ENCODE assay signal across 1 cellular context in the genomic region with DNA sequence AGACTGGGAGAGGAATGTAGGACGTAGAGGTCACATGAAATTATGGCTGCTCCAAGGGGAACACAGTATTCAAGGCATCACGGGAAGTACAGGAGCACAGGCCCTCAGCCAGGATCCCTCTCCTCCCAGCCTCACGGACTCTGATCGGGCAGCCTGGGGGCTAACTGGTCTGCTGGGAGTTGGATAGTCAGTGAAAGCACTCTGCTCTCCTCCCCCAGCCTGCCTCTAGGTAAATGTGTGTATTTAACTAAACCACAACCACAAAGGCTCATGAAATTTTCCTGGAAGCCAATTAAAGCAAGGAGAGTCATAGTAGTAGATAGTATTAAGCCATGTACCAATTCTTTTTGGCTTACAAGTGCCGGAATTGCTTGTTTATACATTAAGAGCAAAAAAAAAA.
TF ChIP-seq lines count a peak whose summit lies in the region.

No MANE protein-coding gene starts in this region.

TF ChIP-seq in HEK293, 187 proteins besides CTCF, POLR2A, EP300 and RAD21 (continued from another document and continues in another):
- TF ChIP-seq, protein P1, sequence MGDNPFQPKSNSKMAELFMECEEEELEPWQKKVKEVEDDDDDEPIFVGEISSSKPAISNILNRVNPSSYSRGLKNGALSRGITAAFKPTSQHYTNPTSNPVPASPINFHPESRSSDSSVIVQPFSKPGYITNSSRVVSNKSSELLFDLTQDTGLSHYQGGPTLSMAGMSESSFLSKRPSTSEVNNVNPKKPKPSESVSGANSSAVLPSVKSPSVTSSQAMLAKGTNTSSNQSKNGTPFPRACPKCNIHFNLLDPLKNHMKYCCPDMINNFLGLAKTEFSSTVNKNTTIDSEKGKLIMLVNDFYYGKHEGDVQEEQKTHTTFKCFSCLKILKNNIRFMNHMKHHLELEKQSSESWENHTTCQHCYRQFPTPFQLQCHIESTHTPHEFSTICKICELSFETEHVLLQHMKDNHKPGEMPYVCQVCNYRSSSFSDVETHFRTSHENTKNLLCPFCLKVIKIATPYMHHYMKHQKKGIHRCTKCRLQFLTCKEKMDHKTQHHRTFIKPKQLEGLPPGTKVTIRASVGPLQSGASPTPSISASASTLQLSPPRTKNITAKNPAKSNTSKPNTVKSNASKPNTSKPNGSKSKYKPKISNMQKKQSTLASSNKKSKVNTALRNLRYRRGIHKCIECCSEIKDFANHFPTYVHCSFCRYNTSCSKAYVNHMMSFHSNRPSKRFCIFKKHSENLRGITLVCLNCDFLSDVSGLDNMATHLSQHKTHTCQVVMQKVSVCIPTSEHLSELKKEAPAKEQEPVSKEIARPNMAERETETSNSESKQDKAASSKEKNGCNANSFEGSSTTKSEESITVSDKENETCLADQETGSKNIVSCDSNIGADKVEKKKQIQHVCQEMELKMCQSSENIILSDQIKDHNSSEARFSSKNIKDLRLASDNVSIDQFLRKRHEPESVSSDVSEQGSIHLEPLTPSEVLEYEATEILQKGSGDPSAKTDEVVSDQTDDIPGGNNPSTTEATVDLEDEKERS (tag by site-specific recombination; IDR thresholded peaks at IDR 0.05) = no peak
- TF ChIP-seq ZNF707 (tag by site-specific recombination; IDR thresholded peaks at IDR 0.05) (no peak), ZXDB (tag by site-specific recombination; IDR thresholded peaks at IDR 0.05) (0 out of 2 replicates have a peak, but pooled peaks have one; percentile 60), ZNF146 (tag by site-specific recombination; IDR thresholded peaks at IDR 0.05) (no peak), ZNF311 (tag by site-specific recombination; IDR thresholded peaks at IDR 0.05; ENCODE audit: borderline replicate concordance) (no peak), MYNN (tag by site-specific recombination; IDR thresholded peaks at IDR 0.05; ENCODE audit: borderline replicate concordance) (no peak), ZNF416 (tag by site-specific recombination; IDR thresholded peaks at IDR 0.05) (no peak), ZIC2 (tag by site-specific recombination; IDR thresholded peaks at IDR 0.05) (no peak), ZNF621 (tag by site-specific recombination; IDR thresholded peaks at IDR 0.05) (no peak), OVOL3 (tag by site-specific recombination; IDR thresholded peaks at IDR 0.05) (peak; percentile 80; the same call in 1 of the 2 replicates), SALL2 (tag by site-specific recombination; IDR thresholded peaks at IDR 0.05; ENCODE audit: borderline replicate concordance) (no peak), ZNF558 (tag by site-specific recombination; IDR thresholded peaks at IDR 0.05) (no peak), KLF10 (tag by site-specific recombination; IDR thresholded peaks at IDR 0.05) (no peak), ZNF214 (tag by site-specific recombination; IDR thresholded peaks at IDR 0.05; ENCODE audit: borderline replicate concordance) (no peak), ZNF555 (tag by site-specific recombination; conservative IDR thresholded peaks at IDR 0.05) (no peak), ZNF157 (tag by site-specific recombination; IDR thresholded peaks at IDR 0.05) (no peak), ZNF23 (tag by site-specific recombination; IDR thresholded peaks at IDR 0.05; ENCODE audit: borderline replicate concordance) (no peak), ZNF791 (tag by site-specific recombination; IDR thresholded peaks at IDR 0.05) (no peak), ZNF132 (tag by site-specific recombination; IDR thresholded peaks at IDR 0.05; ENCODE audit: borderline replicate concordance) (no peak), MZF1 (tag by site-specific recombination; IDR thresholded peaks at IDR 0.05; ENCODE audit: borderline replicate concordance) (peak; percentile 62; the same call in 1 of the 2 replicates), GFI1B (tag by site-specific recombination; IDR thresholded peaks at IDR 0.05) (no peak), ZNF560 (tag by site-specific recombination; IDR thresholded peaks at IDR 0.05; ENCODE audit: borderline replicate concordance) (no peak), ZNF473 (tag by site-specific recombination; IDR thresholded peaks at IDR 0.05) (no peak), SP7 (tag by site-specific recombination; IDR thresholded peaks at IDR 0.05) (no peak), ZNF19 (tag by site-specific recombination; IDR thresholded peaks at IDR 0.05; ENCODE audit: low read depth) (no peak), WT1 (tag by site-specific recombination; IDR thresholded peaks at IDR 0.05) (peak; percentile 91), ZNF2 (tag by site-specific recombination; IDR thresholded peaks at IDR 0.05) (no peak), ZNF664 (tag by site-specific recombination; IDR thresholded peaks at IDR 0.05) (peak; percentile 46; the same call in 1 of the 2 replicates), SCRT2 (tag by site-specific recombination; IDR thresholded peaks at IDR 0.05) (no peak), OSR2 (tag by site-specific recombination; IDR thresholded peaks at IDR 0.05) (peak; percentile 89), ZNF341 (tag by site-specific recombination; IDR thresholded peaks at IDR 0.05; ENCODE audit: low read depth) (peak; percentile 69; the same call in 1 of the 2 replicates)
- TF ChIP-seq, protein P2, sequence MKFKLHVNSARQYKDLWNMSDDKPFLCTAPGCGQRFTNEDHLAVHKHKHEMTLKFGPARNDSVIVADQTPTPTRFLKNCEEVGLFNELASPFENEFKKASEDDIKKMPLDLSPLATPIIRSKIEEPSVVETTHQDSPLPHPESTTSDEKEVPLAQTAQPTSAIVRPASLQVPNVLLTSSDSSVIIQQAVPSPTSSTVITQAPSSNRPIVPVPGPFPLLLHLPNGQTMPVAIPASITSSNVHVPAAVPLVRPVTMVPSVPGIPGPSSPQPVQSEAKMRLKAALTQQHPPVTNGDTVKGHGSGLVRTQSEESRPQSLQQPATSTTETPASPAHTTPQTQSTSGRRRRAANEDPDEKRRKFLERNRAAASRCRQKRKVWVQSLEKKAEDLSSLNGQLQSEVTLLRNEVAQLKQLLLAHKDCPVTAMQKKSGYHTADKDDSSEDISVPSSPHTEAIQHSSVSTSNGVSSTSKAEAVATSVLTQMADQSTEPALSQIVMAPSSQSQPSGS (tag by site-specific recombination; IDR thresholded peaks at IDR 0.05; ENCODE audit: low read depth) = no peak
- TF ChIP-seq, protein P3, sequence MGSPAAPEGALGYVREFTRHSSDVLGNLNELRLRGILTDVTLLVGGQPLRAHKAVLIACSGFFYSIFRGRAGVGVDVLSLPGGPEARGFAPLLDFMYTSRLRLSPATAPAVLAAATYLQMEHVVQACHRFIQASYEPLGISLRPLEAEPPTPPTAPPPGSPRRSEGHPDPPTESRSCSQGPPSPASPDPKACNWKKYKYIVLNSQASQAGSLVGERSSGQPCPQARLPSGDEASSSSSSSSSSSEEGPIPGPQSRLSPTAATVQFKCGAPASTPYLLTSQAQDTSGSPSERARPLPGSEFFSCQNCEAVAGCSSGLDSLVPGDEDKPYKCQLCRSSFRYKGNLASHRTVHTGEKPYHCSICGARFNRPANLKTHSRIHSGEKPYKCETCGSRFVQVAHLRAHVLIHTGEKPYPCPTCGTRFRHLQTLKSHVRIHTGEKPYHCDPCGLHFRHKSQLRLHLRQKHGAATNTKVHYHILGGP (tag by site-specific recombination; IDR thresholded peaks at IDR 0.05) = peak; percentile 83
- TF ChIP-seq, protein P4, sequence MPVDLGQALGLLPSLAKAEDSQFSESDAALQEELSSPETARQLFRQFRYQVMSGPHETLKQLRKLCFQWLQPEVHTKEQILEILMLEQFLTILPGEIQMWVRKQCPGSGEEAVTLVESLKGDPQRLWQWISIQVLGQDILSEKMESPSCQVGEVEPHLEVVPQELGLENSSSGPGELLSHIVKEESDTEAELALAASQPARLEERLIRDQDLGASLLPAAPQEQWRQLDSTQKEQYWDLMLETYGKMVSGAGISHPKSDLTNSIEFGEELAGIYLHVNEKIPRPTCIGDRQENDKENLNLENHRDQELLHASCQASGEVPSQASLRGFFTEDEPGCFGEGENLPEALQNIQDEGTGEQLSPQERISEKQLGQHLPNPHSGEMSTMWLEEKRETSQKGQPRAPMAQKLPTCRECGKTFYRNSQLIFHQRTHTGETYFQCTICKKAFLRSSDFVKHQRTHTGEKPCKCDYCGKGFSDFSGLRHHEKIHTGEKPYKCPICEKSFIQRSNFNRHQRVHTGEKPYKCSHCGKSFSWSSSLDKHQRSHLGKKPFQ (tag by site-specific recombination; IDR thresholded peaks at IDR 0.05) = peak; percentile 48; the same call in 1 of the 2 replicates
- TF ChIP-seq, protein P5, sequence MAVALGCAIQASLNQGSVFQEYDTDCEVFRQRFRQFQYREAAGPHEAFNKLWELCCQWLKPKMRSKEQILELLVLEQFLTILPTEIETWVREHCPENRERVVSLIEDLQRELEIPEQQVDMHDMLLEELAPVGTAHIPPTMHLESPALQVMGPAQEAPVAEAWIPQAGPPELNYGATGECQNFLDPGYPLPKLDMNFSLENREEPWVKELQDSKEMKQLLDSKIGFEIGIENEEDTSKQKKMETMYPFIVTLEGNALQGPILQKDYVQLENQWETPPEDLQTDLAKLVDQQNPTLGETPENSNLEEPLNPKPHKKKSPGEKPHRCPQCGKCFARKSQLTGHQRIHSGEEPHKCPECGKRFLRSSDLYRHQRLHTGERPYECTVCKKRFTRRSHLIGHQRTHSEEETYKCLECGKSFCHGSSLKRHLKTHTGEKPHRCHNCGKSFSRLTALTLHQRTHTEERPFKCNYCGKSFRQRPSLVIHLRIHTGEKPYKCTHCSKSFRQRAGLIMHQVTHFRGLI (tag by site-specific recombination; IDR thresholded peaks at IDR 0.05) = 0 out of 2 replicates have a peak, but pooled peaks have one; percentile 4
- TF ChIP-seq, protein P6, sequence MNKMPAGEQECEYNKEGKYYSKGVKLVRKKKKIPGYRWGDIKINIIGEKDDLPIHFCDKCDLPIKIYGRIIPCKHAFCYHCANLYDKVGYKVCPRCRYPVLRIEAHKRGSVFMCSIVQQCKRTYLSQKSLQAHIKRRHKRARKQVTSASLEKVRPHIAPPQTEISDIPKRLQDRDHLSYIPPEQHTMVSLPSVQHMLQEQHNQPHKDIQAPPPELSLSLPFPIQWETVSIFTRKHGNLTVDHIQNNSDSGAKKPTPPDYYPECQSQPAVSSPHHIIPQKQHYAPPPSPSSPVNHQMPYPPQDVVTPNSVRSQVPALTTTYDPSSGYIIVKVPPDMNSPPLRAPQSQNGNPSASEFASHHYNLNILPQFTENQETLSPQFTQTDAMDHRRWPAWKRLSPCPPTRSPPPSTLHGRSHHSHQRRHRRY (tag by site-specific recombination; IDR thresholded peaks at IDR 0.05) = no peak
- TF ChIP-seq, protein P7, sequence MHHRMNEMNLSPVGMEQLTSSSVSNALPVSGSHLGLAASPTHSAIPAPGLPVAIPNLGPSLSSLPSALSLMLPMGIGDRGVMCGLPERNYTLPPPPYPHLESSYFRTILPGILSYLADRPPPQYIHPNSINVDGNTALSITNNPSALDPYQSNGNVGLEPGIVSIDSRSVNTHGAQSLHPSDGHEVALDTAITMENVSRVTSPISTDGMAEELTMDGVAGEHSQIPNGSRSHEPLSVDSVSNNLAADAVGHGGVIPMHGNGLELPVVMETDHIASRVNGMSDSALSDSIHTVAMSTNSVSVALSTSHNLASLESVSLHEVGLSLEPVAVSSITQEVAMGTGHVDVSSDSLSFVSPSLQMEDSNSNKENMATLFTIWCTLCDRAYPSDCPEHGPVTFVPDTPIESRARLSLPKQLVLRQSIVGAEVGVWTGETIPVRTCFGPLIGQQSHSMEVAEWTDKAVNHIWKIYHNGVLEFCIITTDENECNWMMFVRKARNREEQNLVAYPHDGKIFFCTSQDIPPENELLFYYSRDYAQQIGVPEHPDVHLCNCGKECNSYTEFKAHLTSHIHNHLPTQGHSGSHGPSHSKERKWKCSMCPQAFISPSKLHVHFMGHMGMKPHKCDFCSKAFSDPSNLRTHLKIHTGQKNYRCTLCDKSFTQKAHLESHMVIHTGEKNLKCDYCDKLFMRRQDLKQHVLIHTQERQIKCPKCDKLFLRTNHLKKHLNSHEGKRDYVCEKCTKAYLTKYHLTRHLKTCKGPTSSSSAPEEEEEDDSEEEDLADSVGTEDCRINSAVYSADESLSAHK (tag by site-specific recombination; IDR thresholded peaks at IDR 0.05) = 0 out of 2 replicates have a peak, but pooled peaks have one; percentile 37
- TF ChIP-seq, protein P8, sequence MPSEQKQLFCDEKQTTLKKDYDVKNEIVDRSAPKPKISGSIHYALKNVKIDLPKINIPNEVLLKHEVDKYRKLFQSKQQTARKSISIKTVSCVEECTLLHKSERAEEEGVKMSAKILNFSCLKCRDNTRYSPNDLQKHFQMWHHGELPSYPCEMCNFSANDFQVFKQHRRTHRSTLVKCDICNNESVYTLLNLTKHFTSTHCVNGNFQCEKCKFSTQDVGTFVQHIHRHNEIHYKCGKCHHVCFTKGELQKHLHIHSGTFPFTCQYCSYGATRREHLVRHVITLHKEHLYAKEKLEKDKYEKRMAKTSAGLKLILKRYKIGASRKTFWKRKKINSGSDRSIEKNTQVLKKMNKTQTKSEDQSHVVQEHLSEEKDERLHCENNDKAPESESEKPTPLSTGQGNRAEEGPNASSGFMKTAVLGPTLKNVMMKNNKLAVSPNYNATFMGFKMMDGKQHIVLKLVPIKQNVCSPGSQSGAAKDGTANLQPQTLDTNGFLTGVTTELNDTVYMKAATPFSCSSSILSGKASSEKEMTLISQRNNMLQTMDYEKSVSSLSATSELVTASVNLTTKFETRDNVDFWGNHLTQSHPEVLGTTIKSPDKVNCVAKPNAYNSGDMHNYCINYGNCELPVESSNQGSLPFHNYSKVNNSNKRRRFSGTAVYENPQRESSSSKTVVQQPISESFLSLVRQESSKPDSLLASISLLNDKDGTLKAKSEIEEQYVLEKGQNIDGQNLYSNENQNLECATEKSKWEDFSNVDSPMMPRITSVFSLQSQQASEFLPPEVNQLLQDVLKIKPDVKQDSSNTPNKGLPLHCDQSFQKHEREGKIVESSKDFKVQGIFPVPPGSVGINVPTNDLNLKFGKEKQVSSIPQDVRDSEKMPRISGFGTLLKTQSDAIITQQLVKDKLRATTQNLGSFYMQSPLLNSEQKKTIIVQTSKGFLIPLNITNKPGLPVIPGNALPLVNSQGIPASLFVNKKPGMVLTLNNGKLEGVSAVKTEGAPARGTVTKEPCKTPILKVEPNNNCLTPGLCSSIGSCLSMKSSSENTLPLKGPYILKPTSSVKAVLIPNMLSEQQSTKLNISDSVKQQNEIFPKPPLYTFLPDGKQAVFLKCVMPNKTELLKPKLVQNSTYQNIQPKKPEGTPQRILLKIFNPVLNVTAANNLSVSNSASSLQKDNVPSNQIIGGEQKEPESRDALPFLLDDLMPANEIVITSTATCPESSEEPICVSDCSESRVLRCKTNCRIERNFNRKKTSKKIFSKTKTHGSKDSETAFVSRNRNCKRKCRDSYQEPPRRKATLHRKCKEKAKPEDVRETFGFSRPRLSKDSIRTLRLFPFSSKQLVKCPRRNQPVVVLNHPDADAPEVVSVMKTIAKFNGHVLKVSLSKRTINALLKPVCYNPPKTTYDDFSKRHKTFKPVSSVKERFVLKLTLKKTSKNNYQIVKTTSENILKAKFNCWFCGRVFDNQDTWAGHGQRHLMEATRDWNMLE (tag by site-specific recombination; conservative IDR thresholded peaks at IDR 0.05; ENCODE audit: low read depth) = peak; percentile 31; the same call in 1 of the 2 replicates
- TF ChIP-seq, protein P9, sequence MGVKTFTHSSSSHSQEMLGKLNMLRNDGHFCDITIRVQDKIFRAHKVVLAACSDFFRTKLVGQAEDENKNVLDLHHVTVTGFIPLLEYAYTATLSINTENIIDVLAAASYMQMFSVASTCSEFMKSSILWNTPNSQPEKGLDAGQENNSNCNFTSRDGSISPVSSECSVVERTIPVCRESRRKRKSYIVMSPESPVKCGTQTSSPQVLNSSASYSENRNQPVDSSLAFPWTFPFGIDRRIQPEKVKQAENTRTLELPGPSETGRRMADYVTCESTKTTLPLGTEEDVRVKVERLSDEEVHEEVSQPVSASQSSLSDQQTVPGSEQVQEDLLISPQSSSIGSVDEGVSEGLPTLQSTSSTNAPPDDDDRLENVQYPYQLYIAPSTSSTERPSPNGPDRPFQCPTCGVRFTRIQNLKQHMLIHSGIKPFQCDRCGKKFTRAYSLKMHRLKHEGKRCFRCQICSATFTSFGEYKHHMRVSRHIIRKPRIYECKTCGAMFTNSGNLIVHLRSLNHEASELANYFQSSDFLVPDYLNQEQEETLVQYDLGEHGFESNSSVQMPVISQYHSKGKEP (tag by site-specific recombination; IDR thresholded peaks at IDR 0.05) = 0 out of 2 replicates have a peak, but pooled peaks have one; percentile 4
